ENCODE assay signal across 8 cellular contexts in genomic region chr3:105686324-105686897, GRCh38.
A peak's percentile ranks its signal among the peaks of the same experiment; 100 is the strongest.
DNase-seq lines count a peak whose midpoint lies in the region; ATAC-seq and TF ChIP-seq lines count a peak whose summit lies in the region.

No MANE protein-coding gene starts in this region.

- H3K9me3 ChIP-seq in RWPE2 (ENCODE audit: severe bottlenecking), result no peaks in the 10 kb centered on the region

- DNase-seq in BJ (ENCODE audit: low read depth), result no peak
- peak; percentile 42 for DNase-seq in GM13976 (ENCODE audit: low spot score)
- no peak for DNase-seq in RWPE2 (ENCODE audit: low spot score)
- DNase-seq in fibroblast of the aortic adventitia (ENCODE audit: low read depth), result peak; percentile 64
- peak; percentile 14 for DNase-seq in skeletal muscle cell (ENCODE audit: low read depth)
- no peak for DNase-seq in retina
- DNase-seq in effector CD4-positive, alpha-beta T cell, result no peak

- no peak overlapping the region for H3K27ac ChIP-seq in RWPE2 (ENCODE audit: poor library complexity, severe bottlenecking)

- TF ChIP-seq CTCF in BJ (IDR thresholded peaks at IDR 0.05; ENCODE audit: insufficient read depth, low read depth, low read length) (peak; percentile 74), GM13976 (IDR thresholded peaks at IDR 0.05; ENCODE audit: borderline replicate concordance, control extremely low read depth, extremely low read depth, insufficient read depth, missing control alignments) (peak; percentile 18), RWPE2 (IDR thresholded peaks at IDR 0.05; ENCODE audit: poor library complexity, severe bottlenecking) (peak; percentile 95), fibroblast of the aortic adventitia (IDR thresholded peaks at IDR 0.05; ENCODE audit: insufficient read depth, low read length) (peak; percentile 74)

- CTCF ChIA-PET in BJ (lab: Yijun Ruan, JAX), result interaction anchor here (0.6 to 1.3 kb wide), 3 partner anchors 13 to 922 kb away, joined by 3 to 5 read pairs (median 3); no protein-coding TSS in a partner anchor

- no peak for ATAC-seq in RWPE2 (ENCODE audit: low read depth)
- no peak for ATAC-seq in GM19035 (IDR thresholded peaks at IDR 0.05; ENCODE audit: unreplicated experiment)

- H3K27me3 ChIP-seq in BJ (ENCODE audit: control insufficient read depth, insufficient read depth, low read length), result no peaks in the 10 kb centered on the region
- H3K27me3 ChIP-seq in RWPE2 (ENCODE audit: insufficient read depth, poor library complexity, severe bottlenecking), result no peaks in the 10 kb centered on the region

- POLR2A ChIA-PET in BJ (lab: Charles Lee), result no interaction called here

- H3K36me3 ChIP-seq in BJ (ENCODE audit: control insufficient read depth, insufficient read depth, low read length) (peaks cover under 1% of the 10 kb centered on the region), RWPE2 (ENCODE audit: low read depth) (peaks cover 11% of the 10 kb centered on the region)

- in situ Hi-C loops in GM13976 (cut with MboI; ENCODE audit: low sequenced_read_pairs, unreplicated experiment), result no loop called here

- H3K4me1 ChIP-seq in RWPE2 (ENCODE audit: insufficient read depth, poor library complexity, severe bottlenecking), result no peaks in the 10 kb centered on the region

- H3K4me3 ChIP-seq in BJ (ENCODE audit: low read depth, low read length), result no peak overlapping the region
- H3K4me3 ChIP-seq in RWPE2 (ENCODE audit: severe bottlenecking), result no peak overlapping the region
- H3K4me3 ChIP-seq in fibroblast of the aortic adventitia (ENCODE audit: low read depth, low read length), result no peak overlapping the region
- H3K4me3 ChIP-seq in skeletal muscle cell (ENCODE audit: low read depth, low read length), result no peak overlapping the region

Comparison
In these comparisons a context has a peak if more than half of its experiments do, and no peak if none do; other contexts are left out.
1. DNase-seq: peak in GM13976 (single experiment), fibroblast of the aortic adventitia (single experiment) and skeletal muscle cell (single experiment); none in BJ (single experiment), RWPE2 (single experiment), retina (single experiment) and effector CD4-positive, alpha-beta T cell (single experiment).
2. CTCF ChIP-seq: peak in every context shown above with its lines; median percentile 95 in RWPE2; 74 in BJ; 74 in fibroblast of the aortic adventitia; 18 in GM13976.